ENCODE assay signal across 8 cellular contexts in the genomic region with DNA sequence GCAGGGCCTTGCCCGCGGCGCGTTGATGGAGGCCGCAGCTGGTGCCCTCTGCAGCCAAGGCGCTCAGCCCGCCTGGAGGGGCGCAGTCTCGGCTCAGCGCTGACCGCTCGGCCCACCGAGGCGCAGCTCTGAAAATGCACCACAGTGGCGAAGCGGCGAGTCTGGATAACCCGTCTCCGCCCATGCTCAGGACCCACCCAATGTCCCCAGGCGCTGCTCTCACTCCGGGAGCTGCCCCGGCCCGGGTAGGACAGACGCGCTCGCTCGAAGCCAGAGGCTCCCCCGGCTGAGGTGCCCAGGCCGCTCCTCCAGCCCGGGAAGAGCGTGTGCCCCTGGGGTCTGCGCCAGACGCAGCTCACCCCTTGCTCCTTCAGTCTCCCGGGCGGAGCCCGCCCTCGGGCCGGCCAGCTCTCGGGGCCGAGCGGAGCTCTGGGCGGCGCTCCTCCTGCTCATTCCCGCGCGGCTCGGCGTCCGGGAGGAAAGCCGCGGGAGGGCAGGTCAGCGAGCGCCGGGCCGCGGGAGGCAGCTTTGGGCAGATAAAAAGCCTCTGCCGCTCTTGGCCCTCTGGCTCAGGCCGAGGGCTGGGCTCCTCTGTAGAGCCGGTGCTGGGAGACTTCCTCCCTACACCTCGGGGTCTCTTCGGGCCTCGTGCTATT. TPM values are rescaled to one million over a fixed set of nuclear protein-coding genes. Genes with fewer than 3 reads are reported as not detected.
DNase-seq lines count a peak whose midpoint lies in the region; ATAC-seq, FAIRE-seq and TF ChIP-seq lines count a peak whose summit lies in the region.

No MANE protein-coding gene starts in this region.

- TF ChIP-seq EP300 in SK-N-SH (IDR thresholded peaks at IDR 0.05; ENCODE audit: borderline replicate concordance in 1 of 2, low read depth in 1 of 2, low read length in 1 of 2): no peak

- WGBS in SK-N-SH (ENCODE audit: low lambda C conversion rate): 9% methylated on average over 6 of the region's 62 CpGs
- WGBS in endodermal cell (ENCODE audit: insufficient coverage in 1 of 2, insufficient read length in 1 of 2), 2 experiments: 0 to 1% methylated on average over 27 to 62 of the region's 62 CpGs

- CTCF ChIA-PET in SK-N-SH (lab: Yijun Ruan, JAX): interaction anchor here (0.8 to 1.9 kb wide), 9 partner anchors 10 to 192 kb away, joined by 3 to 5 read pairs (median 3); no protein-coding TSS in a partner anchor

- peak overlapping the region; percentile 80 for H3K4me2 ChIP-seq in SK-N-SH

- peak; percentile 12 for DNase-seq in AG10803 (ENCODE audit: low read depth)
- no peak for DNase-seq in GM12892 (ENCODE audit: insufficient read length)
- DNase-seq in SK-N-SH: peak; percentile 80
- peak; percentile 89 for DNase-seq in endodermal cell
- DNase-seq in RCC 7860 (ENCODE audit: low spot score): no peak
- DNase-seq in cortex of kidney (lab: John Stamatoyannopoulos, UW): no peak

- no peaks in the 10 kb centered on the region for H4K20me1 ChIP-seq in SK-N-SH (ENCODE audit: insufficient read depth)

- H2AFZ ChIP-seq in SK-N-SH (ENCODE audit: low read depth): no peak overlapping the region; the same call in 1 of the 2 replicates

- H3K4me1 Mint-ChIP-seq in endodermal cell: peaks cover 43% of the 10 kb centered on the region

- H3F3A ChIP-seq in SK-N-SH (replicated peaks; ENCODE audit: insufficient read depth): peaks cover 7% of the 10 kb centered on the region

- peaks cover 6% of the 10 kb centered on the region for H3K36me3 Mint-ChIP-seq in endodermal cell (ENCODE audit: low read depth)

- H3K9ac ChIP-seq in SK-N-SH (no peak overlapping the region), endodermal cell (ENCODE audit: extremely low read depth, low read length, poor library complexity, severe bottlenecking) (no peak overlapping the region), mucosa of rectum (ENCODE audit: low read depth in 1 of 2, low read length in 2 of 2) (no peak overlapping the region)

- H3K9me3 ChIP-seq in SK-N-SH: no peaks in the 10 kb centered on the region
- no peaks in the 10 kb centered on the region for H3K9me3 ChIP-seq in endodermal cell (ENCODE audit: control insufficient read depth, low read length)
- no peaks in the 10 kb centered on the region for H3K9me3 ChIP-seq in mucosa of rectum (ENCODE audit: control insufficient read depth in 2 of 2, low read length in 2 of 2)

- peak; percentile 58 for FAIRE-seq in GM12892 (lab: Jason Lieb, UNC)
- FAIRE-seq in RCC 7860 (lab: Jason Lieb, UNC): no peak

- H3K27ac Mint-ChIP-seq in endodermal cell: no peak overlapping the region

- H3K27me3 Mint-ChIP-seq in endodermal cell (ENCODE audit: insufficient read depth): peaks cover 45% of the 10 kb centered on the region

- H3K4me3 ChIP-seq in AG10803 (ENCODE audit: low read length) (peak overlapping the region; percentile 56), SK-N-SH (ENCODE audit: low read depth in 2 of 2, low read length in 1 of 2) (peak overlapping the region; percentile 48 to 50), endodermal cell (ENCODE audit: low read length) (peak overlapping the region; percentile 70), mucosa of rectum (ENCODE audit: low read length in 2 of 2) (peak overlapping the region; percentile 54 to 59)

- H3K4me1 ChIP-seq in SK-N-SH (ENCODE audit: control insufficient read depth in 1 of 2, insufficient read depth in 2 of 2, low read depth in 1 of 2, low read length in 1 of 2) (peaks cover 5 to 41% of the 10 kb centered on the region in 2 experiments; a peak in 1 of 4 replicates), endodermal cell (ENCODE audit: control insufficient read depth, insufficient read depth, low read length) (peaks cover 3% of the 10 kb centered on the region), mucosa of rectum (ENCODE audit: control insufficient read depth in 2 of 2, insufficient read depth in 2 of 2, low read length in 2 of 2) (peaks cover 13 to 18% of the 10 kb centered on the region in 2 donors)

- no peak for TF ChIP-seq POLR2A in GM12892 (IDR thresholded peaks at IDR 0.05; ENCODE audit: low read depth, low read length)

- TF ChIP-seq RAD21 in SK-N-SH (IDR thresholded peaks at IDR 0.05; ENCODE audit: low read length): no peak

- H3K27ac ChIP-seq in SK-N-SH (ENCODE audit: low read depth in 2 of 2, low read length in 1 of 2) (no peak overlapping the region), endodermal cell (ENCODE audit: low read depth, low read length) (no peak overlapping the region), mucosa of rectum (ENCODE audit: low read depth in 2 of 2, low read length in 2 of 2) (no peak overlapping the region)

- no peaks in the 10 kb centered on the region for H3K9me2 ChIP-seq in SK-N-SH

- H3K27me3 ChIP-seq in SK-N-SH (ENCODE audit: insufficient read depth) (peaks cover 46% of the 10 kb centered on the region), endodermal cell (ENCODE audit: control insufficient read depth, insufficient read depth, low read length, poor library complexity, severe bottlenecking) (peaks cover 55% of the 10 kb centered on the region), mucosa of rectum (ENCODE audit: control insufficient read depth in 2 of 2, insufficient read depth in 2 of 2, low read length in 2 of 2) (peaks cover 40 to 57% of the 10 kb centered on the region in 2 donors)

- no peaks in the 10 kb centered on the region for H3K9me3 Mint-ChIP-seq in endodermal cell

- peak overlapping the region; percentile 62 for H3K4me3 Mint-ChIP-seq in endodermal cell

- peak; percentile 48 for ATAC-seq in HG03064 (IDR thresholded peaks at IDR 0.05; ENCODE audit: low read depth, unreplicated experiment)

- no peaks in the 10 kb centered on the region for H3K79me2 ChIP-seq in SK-N-SH (ENCODE audit: insufficient read depth)

- TF ChIP-seq CTCF in AG10803 (conservative IDR thresholded peaks at IDR 0.05; ENCODE audit: low read length): 0 out of 2 replicates have a peak, but pooled peaks have one; percentile 4
- no peak for TF ChIP-seq CTCF in SK-N-SH (IDR thresholded peaks at IDR 0.05)
- TF ChIP-seq CTCF in endodermal cell (conservative IDR thresholded peaks at IDR 0.05): peak; percentile 58

- POLR2A ChIA-PET in SK-N-SH (lab: Yijun Ruan, JAX): interaction anchor here (1.1 kb wide), 2 partner anchors 23 to 106 kb away, joined by 3 to 4 read pairs; a partner anchor contains a TSS

- H3K36me3 ChIP-seq in SK-N-SH (replicated peaks in 1 of 2; ENCODE audit: control insufficient read depth in 1 of 2, insufficient read depth in 2 of 2, low read length in 1 of 2) (peaks cover 16 to 17% of the 10 kb centered on the region in 2 experiments), endodermal cell (ENCODE audit: control insufficient read depth, insufficient read depth, low read length) (peaks cover 14% of the 10 kb centered on the region), mucosa of rectum (ENCODE audit: control insufficient read depth in 2 of 2, insufficient read depth in 2 of 2, low read length in 2 of 2) (peaks cover 0 to 3% of the 10 kb centered on the region in 2 donors)

TF ChIP-seq in SK-N-SH, 30 proteins besides CTCF, POLR2A, EP300 and RAD21 (continues in another document):
- TF ChIP-seq, protein P1, sequence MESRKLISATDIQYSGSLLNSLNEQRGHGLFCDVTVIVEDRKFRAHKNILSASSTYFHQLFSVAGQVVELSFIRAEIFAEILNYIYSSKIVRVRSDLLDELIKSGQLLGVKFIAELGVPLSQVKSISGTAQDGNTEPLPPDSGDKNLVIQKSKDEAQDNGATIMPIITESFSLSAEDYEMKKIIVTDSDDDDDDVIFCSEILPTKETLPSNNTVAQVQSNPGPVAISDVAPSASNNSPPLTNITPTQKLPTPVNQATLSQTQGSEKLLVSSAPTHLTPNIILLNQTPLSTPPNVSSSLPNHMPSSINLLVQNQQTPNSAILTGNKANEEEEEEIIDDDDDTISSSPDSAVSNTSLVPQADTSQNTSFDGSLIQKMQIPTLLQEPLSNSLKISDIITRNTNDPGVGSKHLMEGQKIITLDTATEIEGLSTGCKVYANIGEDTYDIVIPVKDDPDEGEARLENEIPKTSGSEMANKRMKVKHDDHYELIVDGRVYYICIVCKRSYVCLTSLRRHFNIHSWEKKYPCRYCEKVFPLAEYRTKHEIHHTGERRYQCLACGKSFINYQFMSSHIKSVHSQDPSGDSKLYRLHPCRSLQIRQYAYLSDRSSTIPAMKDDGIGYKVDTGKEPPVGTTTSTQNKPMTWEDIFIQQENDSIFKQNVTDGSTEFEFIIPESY (IDR thresholded peaks at IDR 0.05; ENCODE audit: borderline replicate concordance, low read depth): no peak
- TF ChIP-seq NFIC (IDR thresholded peaks at IDR 0.05; ENCODE audit: borderline replicate concordance) (no peak), GATA2 (CRISPR knock-in tag; IDR thresholded peaks at IDR 0.05) (0 out of 2 replicates have a peak, but pooled peaks have one; percentile 7)
- TF ChIP-seq, protein P2, sequence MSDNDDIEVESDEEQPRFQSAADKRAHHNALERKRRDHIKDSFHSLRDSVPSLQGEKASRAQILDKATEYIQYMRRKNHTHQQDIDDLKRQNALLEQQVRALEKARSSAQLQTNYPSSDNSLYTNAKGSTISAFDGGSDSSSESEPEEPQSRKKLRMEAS (IDR thresholded peaks at IDR 0.05; ENCODE audit: low read depth): peak; percentile 13; the same call in 1 of the 2 replicates

RNA-seq across cellular contexts. Expression of a gene that starts 1.6 kb away (rescaled TPM):
- polyA plus RNA-seq in GM12892 (2012; ENCODE audit: missing spikeins): not detected
- under 0.01 TPM in 1 of 2 replicates, not detected in the other for polyA plus RNA-seq in SK-N-SH (2012; rRNA removed)
- polyA plus RNA-seq in SK-N-SH (2012; cell fraction: cytosol; rRNA removed): 0.01 TPM in 1 of 2 replicates, not detected in the other
- 0.08 and 0.09 TPM in 2 replicates for polyA plus RNA-seq in SK-N-SH (2012; cell fraction: nucleus; rRNA removed)
- total RNA-seq in endodermal cell: 1 to 10 TPM; 1.2 to 2.4 TPM
- 0.25 TPM for polyA plus RNA-seq in endodermal cell (2013, experiment 1 of 2)
- 0.12 TPM for polyA plus RNA-seq in endodermal cell (2013, experiment 2 of 2)

Comparison
In these comparisons a context has a peak if more than half of its experiments do, and no peak if none do; other contexts are left out.
1. DNase-seq: peak in AG10803 (single experiment), SK-N-SH (single experiment) and endodermal cell (single experiment); none in GM12892 (single experiment), RCC 7860 (single experiment) and cortex of kidney (single experiment).
2. Peak in every context shown above with its lines, with median percentiles within 50 percentile points of each other: H3K4me3 ChIP-seq.